In the genomic region with DNA sequence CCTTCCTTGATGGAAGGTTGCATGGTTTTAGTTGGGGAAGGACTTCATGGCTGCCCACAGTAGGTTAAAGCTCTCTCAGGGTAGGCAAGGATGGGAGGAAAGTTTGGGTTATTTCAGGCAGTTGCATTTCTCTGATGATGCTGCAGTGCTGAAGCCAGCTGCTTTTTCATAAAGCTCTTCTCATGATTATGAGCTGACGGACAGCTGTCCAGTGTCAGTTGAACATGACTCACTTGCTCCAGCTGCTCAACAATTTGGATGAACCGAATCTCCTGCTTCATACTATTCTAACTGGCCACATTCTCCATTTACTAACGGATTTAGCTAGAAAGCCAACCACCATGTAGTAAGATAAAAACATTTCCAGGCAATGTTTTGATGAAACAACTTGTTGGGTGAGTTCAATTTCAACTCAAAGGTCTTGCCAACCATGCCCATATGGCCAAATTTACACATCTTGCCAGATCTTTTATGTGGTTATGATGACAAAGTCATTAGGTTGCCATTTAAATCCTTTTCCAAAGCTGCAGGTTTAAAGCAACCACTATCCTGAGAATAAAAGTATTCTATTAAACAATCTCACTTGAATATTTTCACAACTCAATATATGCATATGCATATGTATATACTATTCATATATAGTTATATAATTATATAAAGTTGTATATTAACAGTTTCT, we compare ENCODE assay signal across 18 cellular contexts.
A peak's percentile ranks its signal among the peaks of the same experiment; 100 is the strongest.
DNase-seq lines count a peak whose midpoint lies in the region; ATAC-seq and TF ChIP-seq lines count a peak whose summit lies in the region.
"Had no signal": no experiment of that assay in that cellular context is flagged by ENCODE, and none has a peak within 500 bp of the region (broad histone marks: within the 10 kb centered on the region; RNA-seq: fewer than 3 reads in every experiment).

No MANE protein-coding gene starts in this region.

- no peak for TF ChIP-seq EP300 in SK-N-SH (IDR thresholded peaks at IDR 0.05; ENCODE audit: borderline replicate concordance in 1 of 2, low read depth in 1 of 2, low read length in 1 of 2)

- no peak for TF ChIP-seq CTCF in SK-N-SH (IDR thresholded peaks at IDR 0.05)

- H3K4me3 ChIP-seq in SJCRH30 (no peak overlapping the region), SK-N-SH (ENCODE audit: low read depth in 2 of 2, low read length in 1 of 2) (no peak overlapping the region)
- H3K4me3 ChIP-seq: GM12878 had no signal

- WGBS in SK-N-SH (ENCODE audit: low lambda C conversion rate) = 48% methylated on average over 3 of the region's 3 CpGs

- H3K9me3 ChIP-seq in SJCRH30 (replicated peaks) (peaks cover 4% of the 10 kb centered on the region; the same call in 1 of the 2 replicates), SK-N-SH (no peaks in the 10 kb centered on the region)

- H3K4me2 ChIP-seq in SK-N-SH = no peak overlapping the region

- H3K36me3 ChIP-seq in SJCRH30 (peaks cover 3% of the 10 kb centered on the region; the same call in 1 of the 2 replicates), SK-N-SH (replicated peaks in 1 of 2; ENCODE audit: control insufficient read depth in 1 of 2, insufficient read depth in 2 of 2, low read length in 1 of 2) (no peaks in the 10 kb centered on the region)

- no peaks in the 10 kb centered on the region for H3K79me2 ChIP-seq in SK-N-SH (ENCODE audit: insufficient read depth)

- no peaks in the 10 kb centered on the region for H3K27me3 ChIP-seq in SJCRH30
- no peaks in the 10 kb centered on the region for H3K27me3 ChIP-seq in SK-N-SH (ENCODE audit: insufficient read depth)

- H3K9me2 ChIP-seq in SK-N-SH = no peaks in the 10 kb centered on the region

- peak overlapping the region; percentile 82 for H3K27ac ChIP-seq in SJCRH30
- H3K27ac ChIP-seq in SK-N-SH (ENCODE audit: low read depth in 2 of 2, low read length in 1 of 2) = no peak overlapping the region
- H3K27ac ChIP-seq: HL-60 had no signal

- no peak overlapping the region for H2AFZ ChIP-seq in SK-N-SH (ENCODE audit: low read depth)

- DNase-seq in NCI-H2171 treated with DMSO at 0.1 percent for 48 hours (lab: John Stamatoyannopoulos, UW) (peak; percentile 17), NCI-H2171 (lab: John Stamatoyannopoulos, UW) (no peak), SJCRH30 (peak; percentile 62 to 73), myocyte (ENCODE audit: low read depth) (peak; percentile 96), superior temporal gyrus (ENCODE audit: extremely low spot score) (peak; percentile 34), SK-N-SH (no peak)
- DNase-seq: 8988T, COR-L47, DMS79, NCI-H1048, NCI-H187 treated with DMSO at 0.1 percent for 48 hours, NCI-H69, Right ventricle myocardium superior had no signal

- POLR2A ChIA-PET in SK-N-SH (lab: Yijun Ruan, JAX) = no interaction called here

- H4K20me1 ChIP-seq in SK-N-SH (ENCODE audit: insufficient read depth) = no peaks in the 10 kb centered on the region

- CTCF ChIA-PET in SK-N-SH (lab: Yijun Ruan, JAX) = interaction anchor here (1.7 kb wide), 1 partner anchor 27 kb away, joined by 5 read pairs; no protein-coding TSS in a partner anchor

- H3K9ac ChIP-seq in SK-N-SH = no peak overlapping the region

- no peaks in the 10 kb centered on the region for H3F3A ChIP-seq in SK-N-SH (replicated peaks; ENCODE audit: insufficient read depth)

- peaks cover 29% of the 10 kb centered on the region for H3K4me1 ChIP-seq in SJCRH30
- H3K4me1 ChIP-seq in SK-N-SH (ENCODE audit: control insufficient read depth in 1 of 2, insufficient read depth in 2 of 2, low read depth in 1 of 2, low read length in 1 of 2) = no peaks in the 10 kb centered on the region

- TF ChIP-seq RAD21 in SK-N-SH (IDR thresholded peaks at IDR 0.05; ENCODE audit: low read length) = no peak

- no peak for ATAC-seq in GM21423 (IDR thresholded peaks at IDR 0.05; ENCODE audit: unreplicated experiment)
- no peak for ATAC-seq in GM19397 (IDR thresholded peaks at IDR 0.05; ENCODE audit: unreplicated experiment)
- ATAC-seq: GM12878, Panc1 had no signal

TF ChIP-seq in SK-N-SH, 30 proteins besides CTCF, POLR2A, EP300 and RAD21:
- TF ChIP-seq NFIC (IDR thresholded peaks at IDR 0.05; ENCODE audit: borderline replicate concordance) = no peak
- TF ChIP-seq TAF1 (IDR thresholded peaks at IDR 0.05; ENCODE audit: borderline replicate concordance, low read depth, low read length) = no peak
- TF ChIP-seq POLR2AphosphoS5 (IDR thresholded peaks at IDR 0.05; ENCODE audit: low read depth, low read length) = no peak

Comparison
In these comparisons a context has a peak if more than half of its experiments do, and no peak if none do; other contexts are left out.
1. DNase-seq: peak in NCI-H2171 treated with DMSO at 0.1 percent for 48 hours (single experiment), SJCRH30 (2 of 2), myocyte (single experiment) and superior temporal gyrus (single experiment); none in NCI-H2171 (single experiment) and SK-N-SH (single experiment).